8 cellular contexts compared by ENCODE assay signal in the genomic region with DNA sequence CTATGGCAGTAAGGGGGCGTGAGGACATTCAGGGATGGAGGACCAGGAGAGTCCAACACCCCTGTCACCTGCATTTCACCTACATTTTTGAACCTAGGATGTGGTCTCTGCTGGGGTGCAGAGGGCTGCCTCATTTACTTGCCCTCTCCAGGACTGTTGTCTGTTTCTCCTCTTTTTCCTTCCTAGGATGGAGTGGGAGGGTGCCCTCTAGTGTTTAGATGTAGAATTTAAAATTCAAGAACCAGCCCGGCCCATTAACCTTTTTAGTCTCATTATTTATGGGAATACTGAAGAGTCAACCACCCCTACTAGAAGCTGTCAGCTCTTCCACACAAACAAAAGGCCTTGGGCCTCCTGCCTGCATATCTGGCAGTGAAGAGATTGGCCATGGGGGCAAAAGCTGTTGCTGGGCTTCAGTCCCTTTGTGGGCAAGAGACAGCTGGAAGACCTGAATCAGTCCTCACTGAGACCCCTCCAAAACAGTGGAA. TPM values are rescaled to one million over a fixed set of nuclear protein-coding genes. Genes with fewer than 3 reads are reported as not detected.
DNase-seq lines count a peak whose midpoint lies in the region; ATAC-seq and TF ChIP-seq lines count a peak whose summit lies in the region.

No MANE protein-coding gene starts in this region.

- H3K27me3 Mint-ChIP-seq in MCF 10A (ENCODE audit: insufficient read depth, unreplicated experiment) = peaks cover 22% of the 10 kb centered on the region

- intact Hi-C loops in MCF 10A (cut with micrococcal nuclease) (no loop called here), lower lobe of right lung (cut with DNase I) (no loop called here)

- DNase-seq in AG10803 (ENCODE audit: low read depth) (peak; percentile 42), GDM1 (lab: John Stamatoyannopoulos, UW) (peak; percentile 12), NCI-H2171 treated with DMSO at 0.1 percent for 48 hours (lab: John Stamatoyannopoulos, UW) (peak; percentile 50), MCF 10A (ENCODE audit: unreplicated experiment) (peak; percentile 46), lower lobe of right lung (no peak), ecto neural progenitor cell (ENCODE audit: low spot score) (no peak)

- CTCF ChIA-PET in MCF 10A (lab: Yijun Ruan, JAX) = interaction anchor here (0.6 to 9.9 kb wide), 22 partner anchors 9 to 1826 kb away, joined by 3 to 146 read pairs (median 3); a partner anchor contains a TSS

- H3K9me3 Mint-ChIP-seq in MCF 10A (ENCODE audit: unreplicated experiment) = no peaks in the 10 kb centered on the region

- no peaks in the 10 kb centered on the region for H3K36me3 Mint-ChIP-seq in MCF 10A (ENCODE audit: insufficient read depth, unreplicated experiment)

- BruUV-seq in MCF 10A (replicated peaks; lab: Mats Ljungman, UMichigan) = no TSS peak

- ATAC-seq in lower lobe of right lung (no peak), HG02970 (IDR thresholded peaks at IDR 0.05; ENCODE audit: low FRiP score, unreplicated experiment) (no peak), GM18520 (IDR thresholded peaks at IDR 0.05; ENCODE audit: unreplicated experiment) (no peak)

- peak; percentile 72 for TF ChIP-seq CTCF in AG10803 (conservative IDR thresholded peaks at IDR 0.05; ENCODE audit: low read length)
- peak; percentile 57 for TF ChIP-seq CTCF in MCF 10A (IDR thresholded peaks at IDR 0.05; ENCODE audit: unreplicated experiment)
- peak; percentile 66 for TF ChIP-seq CTCF in lower lobe of right lung (IDR thresholded peaks at IDR 0.05)

- no peak overlapping the region for H3K27ac Mint-ChIP-seq in MCF 10A (ENCODE audit: low read depth, unreplicated experiment)

- no peaks in the 10 kb centered on the region for H3K9me3 ChIP-seq in lower lobe of right lung

- H3K4me3 Mint-ChIP-seq in MCF 10A (ENCODE audit: unreplicated experiment) = no peak overlapping the region

- no peaks in the 10 kb centered on the region for H3K36me3 ChIP-seq in lower lobe of right lung

- H3K4me3 ChIP-seq in AG10803 (ENCODE audit: low read length) (no peak overlapping the region), lower lobe of right lung (no peak overlapping the region)

- H3K4me1 ChIP-seq in lower lobe of right lung = peaks cover 34% of the 10 kb centered on the region

- peaks cover 4% of the 10 kb centered on the region for H3K27me3 ChIP-seq in lower lobe of right lung (ENCODE audit: low read depth)

- H3K27ac ChIP-seq in lower lobe of right lung = no peak overlapping the region

- POLR2A ChIA-PET in MCF 10A (lab: Yijun Ruan, JAX) = interaction anchor here (0.5 to 1.2 kb wide), 5 partner anchors 8 to 90 kb away, joined by 3 to 4 read pairs (median 3); no protein-coding TSS in a partner anchor

- H3K4me1 Mint-ChIP-seq in MCF 10A (ENCODE audit: insufficient read depth, unreplicated experiment) = peaks cover 20% of the 10 kb centered on the region

RNA-seq across cellular contexts. Expression of a gene that starts 2.5 kb away (rescaled TPM):
- total RNA-seq in MCF 10A (2022) (30.1 and 31.1 TPM in 2 replicates), lower lobe of right lung (76.6 TPM)

RNA-seq across cellular contexts. Expression of a gene that starts 7.7 kb away (rescaled TPM):
- total RNA-seq in MCF 10A (2022) = not detected in 2 replicates
- 23.9 TPM for total RNA-seq in lower lobe of right lung

RNA-seq across cellular contexts. Expression of a gene that starts 26.7 kb away (rescaled TPM):
- total RNA-seq in MCF 10A (2022) (not detected in 2 replicates), lower lobe of right lung (not detected)

RNA-seq across cellular contexts. Expression of a gene that starts 30.7 kb away (rescaled TPM):
- total RNA-seq in MCF 10A (2022) = 0.37 and 0.71 TPM in 2 replicates
- total RNA-seq in lower lobe of right lung = 3.7 TPM

RNA-seq across cellular contexts. Expression of a gene that starts 33.8 kb away (rescaled TPM):
- total RNA-seq in MCF 10A (2022) (not detected in 2 replicates), lower lobe of right lung (3.9 TPM)

Comparison
In these comparisons a context has a peak if more than half of its experiments do, and no peak if none do; other contexts are left out.
1. DNase-seq: peak in AG10803 (single experiment), GDM1 (single experiment), NCI-H2171 treated with DMSO at 0.1 percent for 48 hours (single experiment) and MCF 10A (single experiment); none in lower lobe of right lung (single experiment) and ecto neural progenitor cell (single experiment).
2. RNA of a gene that starts 7.7 kb away (total RNA-seq): 23.9 TPM in lower lobe of right lung (single experiment); not detected in MCF 10A; every median in the first group is over 10 times any median in the second.
3. Peak in every context shown above with its lines, with median percentiles within 50 percentile points of each other: CTCF ChIP-seq.